In genomic region chr4:54099959-54100606, GRCh38 we compare ENCODE assay signal across 9 cellular contexts. TPM values are rescaled to one million over a fixed set of nuclear protein-coding genes. Genes with fewer than 3 reads are reported as not detected.
A peak's percentile ranks its signal among the peaks of the same experiment; 100 is the strongest.
DNase-seq lines count a peak whose midpoint lies in the region; ATAC-seq and TF ChIP-seq lines count a peak whose summit lies in the region.
"Had no signal": no experiment of that assay in that cellular context is flagged by ENCODE, and none has a peak within 500 bp of the region (broad histone marks: within the 10 kb centered on the region; RNA-seq: fewer than 3 reads in every experiment).

Gene GSX2 (plus strand): TSS chr4:54100163. CDS start chr4:54100345, 182 bp downstream.

- peaks cover 23 to 34% (median 34%) of the 10 kb centered on the region in 3 donors for H3K4me1 ChIP-seq in skeletal muscle tissue (ENCODE audit: control insufficient read depth in 3 of 3, insufficient read depth in 3 of 3, low read length in 3 of 3)

- H3K27ac ChIP-seq in WERI-Rb-1 = no peak within 1 kb of the TSS
- H3K27ac ChIP-seq in skeletal muscle tissue (ENCODE audit: low read depth, low read length) = no peak within 1 kb of the TSS
- H3K27ac ChIP-seq: 22Rv1 had no signal

- TF ChIP-seq CTCF in WERI-Rb-1 (IDR thresholded peaks at IDR 0.05; ENCODE audit: low read depth, low read length) = no peak

- H3K27me3 ChIP-seq in WERI-Rb-1 (ENCODE audit: insufficient read depth, low read depth, severe bottlenecking) (peaks cover 97% of the 10 kb centered on the region), skeletal muscle tissue (ENCODE audit: control insufficient read depth in 3 of 3, insufficient read depth in 3 of 3, low read length in 3 of 3) (peaks cover 83 to 89% (median 87%) of the 10 kb centered on the region in 3 donors)

- peak within 1 kb of the TSS in 1 of 3 donors; percentile 45 for H3K9ac ChIP-seq in skeletal muscle tissue (ENCODE audit: low read depth in 1 of 3, low read length in 3 of 3)

- ATAC-seq in left ventricle myocardium superior = peak; percentile 25
- ATAC-seq in HG02973 (IDR thresholded peaks at IDR 0.05; ENCODE audit: unreplicated experiment) = no peak
- no peak for ATAC-seq in HG03159 (IDR thresholded peaks at IDR 0.05; ENCODE audit: unreplicated experiment)

- intact Hi-C loops in left ventricle myocardium superior (cut with micrococcal nuclease) = no loop called here

- H3K4me3 ChIP-seq in WERI-Rb-1 (ENCODE audit: low read depth, low read length) = peak within 1 kb of the TSS; percentile 21
- H3K4me3 ChIP-seq in skeletal muscle tissue (ENCODE audit: low read length in 3 of 3) = peak within 1 kb of the TSS; percentile 56 to 64 (median 56)

- no peaks in the 10 kb centered on the region for H3K9me3 ChIP-seq in WERI-Rb-1 (ENCODE audit: severe bottlenecking)
- H3K9me3 ChIP-seq in skeletal muscle tissue (ENCODE audit: control insufficient read depth in 3 of 3, low read length in 3 of 3) = no peaks in the 10 kb centered on the region

- H3K36me3 ChIP-seq in WERI-Rb-1 (no peaks in the 10 kb centered on the region), skeletal muscle tissue (ENCODE audit: control insufficient read depth in 3 of 3, insufficient read depth in 3 of 3, low read length in 3 of 3) (no peaks in the 10 kb centered on the region)

- DNase-seq in DMS 273 (lab: John Stamatoyannopoulos, UW; ENCODE audit: unreplicated experiment) (peak; percentile 29), DMS 273 treated with DMSO at 0.1 percent for 48 hours (lab: John Stamatoyannopoulos, UW) (no peak), WERI-Rb-1 (no peak), left ventricle myocardium superior (peak; percentile 61), HCEC 1CT (no peak)

RNA-seq across cellular contexts. Expression of gene GSX2, which starts in this region (rescaled TPM):
- total RNA-seq in left ventricle myocardium superior (not detected), skeletal muscle tissue (not detected)

Comparison
In these comparisons a context has a peak if more than half of its experiments do, and no peak if none do; other contexts are left out.
1. Peak in DNase-seq and ATAC-seq in left ventricle myocardium superior; RNA of the gene not detected or under 1 TPM.